Comparison of ENCODE assay signal across 9 cellular contexts in genomic region chr14:70208380-70208779, GRCh38. TPM values are rescaled to one million over a fixed set of nuclear protein-coding genes. Genes with fewer than 3 reads are reported as not detected.
"Had no signal": no experiment of that assay in that cellular context is flagged by ENCODE, and none has a peak within 500 bp of the region (broad histone marks: within the 10 kb centered on the region; RNA-seq: fewer than 3 reads in every experiment).

No MANE protein-coding gene starts in this region.

- ATAC-seq: HCT116, HepG2 had no signal

- DNase-seq: GM23248, GOT3, H7, HFFc6 had no signal

- H3K27ac Mint-ChIP-seq: HFFc6 had no signal

- H3K4me3 Mint-ChIP-seq: HFFc6, IgD-negative memory B cell had no signal

- H3K4me1 Mint-ChIP-seq: IgD-negative memory B cell had no signal

- H3K9me3 Mint-ChIP-seq: IgD-negative memory B cell had no signal

- H3K36me3 Mint-ChIP-seq: IgD-negative memory B cell had no signal

RNA-seq across cellular contexts. Expression of gene SLC8A3, which starts 19.6 kb away (rescaled TPM):
- total RNA-seq: GM23248, H4, HFFc6, HT-29 had no signal
